Comparison of ENCODE assay signal across 12 cellular contexts in genomic region chr15:51655401-51656057, GRCh38. TPM values are rescaled to one million over a fixed set of nuclear protein-coding genes. Genes with fewer than 3 reads are reported as not detected.
DNase-seq lines count a peak whose midpoint lies in the region; ATAC-seq and TF ChIP-seq lines count a peak whose summit lies in the region.
"Not testable (repeated sequence)": the region's sequence is repeated elsewhere in the genome, so short reads cannot be mapped to it uniquely, and the experiment has no call there.
"Had no signal": no experiment of that assay in that cellular context is flagged by ENCODE, and none has a peak within 500 bp of the region (broad histone marks: within the 10 kb centered on the region; RNA-seq: fewer than 3 reads in every experiment).

No MANE protein-coding gene starts in this region.

- not testable (repeated sequence) for H2BK120ac ChIP-seq in mesendoderm (ENCODE audit: low read depth, low read length); trophoblast cell (ENCODE audit: insufficient read depth, low read length, poor library complexity)

- not testable (repeated sequence) for H3K4me2 ChIP-seq in GM23338; Karpas-422 (ENCODE audit: low read depth, low read length, poor library complexity, severe bottlenecking); mesendoderm (ENCODE audit: low read length); trophoblast cell (ENCODE audit: low read length)

- H4K12ac ChIP-seq in trophoblast cell (ENCODE audit: low read depth, low read length): not testable (repeated sequence)

- H3K14ac ChIP-seq in trophoblast cell (ENCODE audit: low read length): not testable (repeated sequence)

- not testable (repeated sequence) for H3K4me3 ChIP-seq in GM23338; Karpas-422 (ENCODE audit: low read length); endodermal cell (ENCODE audit: low read length); mesendoderm (ENCODE audit: low read length); trophoblast cell (ENCODE audit: low read depth, low read length)

- not testable (repeated sequence) for H3K56ac ChIP-seq in mesendoderm (ENCODE audit: low read length)

- H3K9me2 ChIP-seq in GM23338 (ENCODE audit: insufficient read depth); Karpas-422 (replicated peaks; ENCODE audit: insufficient read depth, low read length): not testable (repeated sequence)

- H3K4me1 ChIP-seq in GM23338 (ENCODE audit: insufficient read depth): peaks cover 11% of the 10 kb centered on the region
- not testable (repeated sequence) for H3K4me1 ChIP-seq in Karpas-422 (ENCODE audit: low read length); endodermal cell (ENCODE audit: control insufficient read depth, insufficient read depth, low read length); mesendoderm (ENCODE audit: control insufficient read depth, low read depth, low read length); trophoblast cell (ENCODE audit: control insufficient read depth in 1 of 2, insufficient read depth in 2 of 2, low read length in 2 of 2)

- not testable (repeated sequence) for H4K8ac ChIP-seq in mesendoderm (ENCODE audit: low read depth, low read length); trophoblast cell (ENCODE audit: low read depth, low read length)

- WGBS in endodermal cell (ENCODE audit: insufficient coverage in 1 of 2, insufficient read length in 1 of 2), 2 experiments: 95 to 97% methylated on average over 24 of the region's 24 CpGs
- WGBS in mesendoderm (ENCODE audit: extremely low coverage, insufficient coverage, low lambda C conversion rate): no CpG with 5 or more reads among the region's 24 CpGs
- no CpG with 5 or more reads among the region's 24 CpGs for WGBS in trophoblast cell (ENCODE audit: extremely low coverage, insufficient coverage, insufficient read length)

- not testable (repeated sequence) for H4K91ac ChIP-seq in trophoblast cell (ENCODE audit: low read depth, low read length)

- not testable (repeated sequence) for H3K27me3 ChIP-seq in GM23338 (ENCODE audit: insufficient read depth); Karpas-422 (ENCODE audit: low read length); endodermal cell (ENCODE audit: control insufficient read depth, insufficient read depth, low read length, poor library complexity, severe bottlenecking); mesendoderm (ENCODE audit: insufficient read depth, low read length, poor library complexity); trophoblast cell (ENCODE audit: insufficient read depth, low read length)

- not testable (repeated sequence) for H4K5ac ChIP-seq in mesendoderm (ENCODE audit: low read length)

- not testable (repeated sequence) for H3K4ac ChIP-seq in mesendoderm (ENCODE audit: low read depth, low read length); trophoblast cell (ENCODE audit: low read depth, low read length)

- H4K20me1 ChIP-seq in GM23338 (replicated peaks; ENCODE audit: insufficient read depth); Karpas-422 (ENCODE audit: insufficient read depth, low read depth, low read length): not testable (repeated sequence)

- not testable (repeated sequence) for H3K9me3 ChIP-seq in Karpas-422 (ENCODE audit: low read length); T-helper 17 cell (ENCODE audit: control insufficient read depth, low read length, poor library complexity, severe bottlenecking); endodermal cell (ENCODE audit: control insufficient read depth, low read length); trophoblast cell (ENCODE audit: insufficient read depth, low read depth, low read length)

- not testable (repeated sequence) for H3K18ac ChIP-seq in mesendoderm (ENCODE audit: low read length); trophoblast cell (ENCODE audit: low read length)

- H2AK5ac ChIP-seq in mesendoderm (ENCODE audit: low read length); trophoblast cell (ENCODE audit: low read length): not testable (repeated sequence)

- not testable (repeated sequence) for H3K9ac ChIP-seq in Karpas-422 (ENCODE audit: low read length); endodermal cell (ENCODE audit: extremely low read depth, low read length, poor library complexity, severe bottlenecking); mesendoderm (ENCODE audit: low read length); trophoblast cell (ENCODE audit: low read length)

- H2BK5ac ChIP-seq in mesendoderm (ENCODE audit: low read length); trophoblast cell (ENCODE audit: low read depth, low read length, poor library complexity): not testable (repeated sequence)

- H3K27ac Mint-ChIP-seq in GM23338: peak overlapping the region; percentile 24; the same call in 1 of the 2 replicates
- not testable (repeated sequence) for H3K27ac Mint-ChIP-seq in T-helper 17 cell, endodermal cell

- H3K36me3 Mint-ChIP-seq in GM23338 (ENCODE audit: low read depth); T-helper 17 cell (ENCODE audit: low read depth); endodermal cell (ENCODE audit: low read depth): not testable (repeated sequence)

- peak overlapping the region; percentile 86; the same call in 1 of the 2 replicates for H2AFZ ChIP-seq in GM23338
- H2AFZ ChIP-seq in Karpas-422 (ENCODE audit: low read length); trophoblast cell (ENCODE audit: insufficient read depth, low read length, poor library complexity): not testable (repeated sequence)

- H3K27me3 Mint-ChIP-seq in GM23338 (ENCODE audit: insufficient read depth, low read depth, poor library complexity); endodermal cell (ENCODE audit: insufficient read depth): not testable (repeated sequence)
- H3K27me3 Mint-ChIP-seq in T-helper 17 cell: peaks cover 14% of the 10 kb centered on the region

- not testable (repeated sequence) for H3K4me1 Mint-ChIP-seq in GM23338, T-helper 17 cell, endodermal cell

- not testable (repeated sequence) for H2BK15ac ChIP-seq in mesendoderm (replicated peaks; ENCODE audit: low read depth)

- not testable (repeated sequence) for TF ChIP-seq CTCF in GM23338 (conservative IDR thresholded peaks at IDR 0.05; ENCODE audit: low read depth in 2 of 2); endodermal cell (conservative IDR thresholded peaks at IDR 0.05)

- not testable (repeated sequence) for H3K4me3 Mint-ChIP-seq in GM23338, endodermal cell
- peak overlapping the region; percentile 0 for H3K4me3 Mint-ChIP-seq in T-helper 17 cell

- not testable (repeated sequence) for H3K23ac ChIP-seq in mesendoderm (ENCODE audit: low read length); trophoblast cell (ENCODE audit: low read length)

- ATAC-seq in GM23338, T-helper 17 cell: not testable (repeated sequence)

- not testable (repeated sequence) for H3K36me3 ChIP-seq in GM23338 (ENCODE audit: insufficient read depth); Karpas-422 (ENCODE audit: insufficient read depth, low read length); endodermal cell (ENCODE audit: control insufficient read depth, insufficient read depth, low read length); mesendoderm (ENCODE audit: control insufficient read depth, insufficient read depth, low read length); trophoblast cell (ENCODE audit: control insufficient read depth in 1 of 2, insufficient read depth in 2 of 2, low read length in 2 of 2)

- not testable (repeated sequence) for H3K27ac ChIP-seq in GM23338 (ENCODE audit: low read depth); Karpas-422 (ENCODE audit: low read length); endodermal cell (ENCODE audit: low read depth, low read length); mesendoderm (ENCODE audit: low read depth, low read length); trophoblast cell (ENCODE audit: low read depth, low read length)

- H2BK12ac ChIP-seq in trophoblast cell (ENCODE audit: low read length): not testable (repeated sequence)

- H3K79me2 ChIP-seq in GM23338 (replicated peaks; ENCODE audit: insufficient read depth); Karpas-422 (ENCODE audit: low read length); mesendoderm (ENCODE audit: control insufficient read depth, insufficient read depth, low read length); trophoblast cell (ENCODE audit: control insufficient read depth, insufficient read depth, low read length, poor library complexity): not testable (repeated sequence)

- H3F3A ChIP-seq in GM23338 (replicated peaks; ENCODE audit: low read depth): not testable (repeated sequence)

- not testable (repeated sequence) for H3K79me1 ChIP-seq in mesendoderm (ENCODE audit: low read length); trophoblast cell (ENCODE audit: low read length)

- H3K9me3 Mint-ChIP-seq in GM23338, endodermal cell: not testable (repeated sequence)

- peak; percentile 69 for DNase-seq in GM23338 (ENCODE audit: low spot score)
- DNase-seq in Karpas-422: peak; percentile 52
- not testable (repeated sequence) for DNase-seq in T-helper 17 cell
- DNase-seq in activated CD4-positive, alpha-beta T cell treated with anti-CD3 and anti-CD28 coated beads for 48 hours: peak; percentile 6
- peak; percentile 55 for DNase-seq in endodermal cell
- peak; percentile 8 for DNase-seq in mesendoderm
- peak; percentile 28 to 52 for DNase-seq in trophoblast cell

RNA-seq across cellular contexts. Expression of gene SCG3, which starts 25.8 kb away (rescaled TPM):
- 44.2 and 46.2 TPM in 2 replicates for total RNA-seq in GM23338 (2014; rRNA removed; shearing (Covaris generic))
- 83.9 and 99.5 TPM in 2 replicates for polyA plus RNA-seq in GM23338 (2016; fragmentation: Nextera tagmentation; extraction: Ambion mirVana)
- not detected in 2 replicates for total RNA-seq in Karpas-422 (2014; rRNA removed; shearing (Covaris generic); ENCODE audit: low replicate concordance)
- total RNA-seq in T-helper 17 cell (not detected), endodermal cell (10 to 100 TPM; 10.0 to 18.3 TPM)
- 13.2 TPM for polyA plus RNA-seq in endodermal cell (2013, experiment 1 of 2)
- 12.6 TPM for polyA plus RNA-seq in endodermal cell (2013, experiment 2 of 2)
- 36.5 TPM for polyA plus RNA-seq in mesendoderm (2013, experiment 1 of 2)
- polyA plus RNA-seq in mesendoderm (2013, experiment 2 of 2): 36.7 TPM
- 12.5 and 13.4 TPM in 2 replicates for polyA plus RNA-seq in trophoblast cell (2013)
- total RNA-seq: CD4-positive, alpha-beta memory T cell; CD4-positive, CD25-positive, alpha-beta regulatory T cell; CD8-positive, alpha-beta memory T cell had no signal
- polyA plus RNA-seq: AG04450; CD14-positive monocyte; CD4-positive, alpha-beta memory T cell; CD4-positive, CD25-positive, alpha-beta regulatory T cell; CD8-positive, alpha-beta memory T cell had no signal

RNA-seq across cellular contexts. Expression of gene DMXL2, which starts 33.0 kb away (rescaled TPM):
- total RNA-seq in GM23338 (2014; rRNA removed; shearing (Covaris generic)): 21.6 and 61.1 TPM in 2 replicates
- 5.2 and 6.1 TPM in 2 replicates for polyA plus RNA-seq in GM23338 (2016; fragmentation: Nextera tagmentation; extraction: Ambion mirVana)
- total RNA-seq in Karpas-422 (2014; rRNA removed; shearing (Covaris generic); ENCODE audit: low replicate concordance): 3.2 and 17.8 TPM in 2 replicates
- total RNA-seq in T-helper 17 cell (1 to 10 TPM; 5.5 to 7.5 TPM), endodermal cell (10 to 100 TPM; 20.8 to 31.5 TPM)
- 31.1 TPM for polyA plus RNA-seq in endodermal cell (2013, experiment 1 of 2)
- polyA plus RNA-seq in endodermal cell (2013, experiment 2 of 2): 28.6 TPM
- polyA plus RNA-seq in mesendoderm (2013, experiment 1 of 2): 2.3 TPM
- polyA plus RNA-seq in mesendoderm (2013, experiment 2 of 2): 2.7 TPM
- 7.7 and 9.5 TPM in 2 replicates for polyA plus RNA-seq in trophoblast cell (2013)

Comparison
In these comparisons a context has a peak if more than half of its experiments do, and no peak if none do; other contexts are left out.
1. RNA of gene SCG3, which starts 25.8 kb away (total RNA-seq): 44.2 to 46.2 TPM in GM23338 and 10.0 to 18.3 TPM in endodermal cell; not detected in Karpas-422 and not detected in T-helper 17 cell; every median in the first group is over 10 times any median in the second.